In the genomic region with DNA sequence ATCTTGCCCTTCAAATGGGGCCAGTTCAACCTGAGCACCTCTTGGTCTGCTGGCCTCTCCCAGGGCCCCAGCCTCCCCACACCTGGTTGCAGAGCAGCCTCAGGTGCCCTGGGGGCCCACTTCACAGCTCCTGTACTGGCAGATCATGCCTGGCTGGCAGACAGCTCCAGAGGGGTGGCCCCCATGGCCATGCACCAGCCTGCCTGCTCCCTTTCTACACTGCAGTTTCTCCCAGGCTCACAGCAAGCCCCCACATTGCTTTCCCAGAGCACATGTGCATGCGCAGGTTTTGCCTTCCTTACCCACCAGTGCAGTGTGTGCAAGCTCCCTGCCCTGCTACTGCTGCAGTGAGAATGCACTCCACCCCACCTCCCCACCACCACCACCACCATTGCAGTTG, we compare ENCODE assay signal across 42 cellular contexts. TPM values are rescaled to one million over a fixed set of nuclear protein-coding genes. Genes with fewer than 3 reads are reported as not detected.
"Had no signal": no experiment of that assay in that cellular context is flagged by ENCODE, and none has a peak within 500 bp of the region (broad histone marks: within the 10 kb centered on the region; RNA-seq: fewer than 3 reads in every experiment).

No MANE protein-coding gene starts in this region.

- H3K4me1 Mint-ChIP-seq: activated CD4-positive, alpha-beta T cell treated with anti-CD3 and anti-CD28 coated beads for 36 hours; activated CD4-positive, alpha-beta T cell treated with anti-CD3 and anti-CD28 coated beads, Interleukin-2, amount 10 ng/mL, durations not matched to agents 7 days and 5 days; activated naive CD8-positive, alpha-beta T cell treated with anti-CD3 and anti-CD28 coated beads for 36 hours; activated T-helper 17 cell treated with anti-CD3 and anti-CD28 coated beads, Interleukin-2, amount 50 U/mL, for 72 hours; central memory CD8-positive, alpha-beta T cell; WTC11 had no signal

- H3K9me3 Mint-ChIP-seq: activated T-helper 17 cell treated with anti-CD3 and anti-CD28 coated beads, Interleukin-2, amount 50 U/mL, for 72 hours; central memory CD8-positive, alpha-beta T cell had no signal

- H3K4me3 ChIP-seq: adrenal gland, body of pancreas, breast epithelium, cardiac muscle cell had no signal

- H3K4me3 Mint-ChIP-seq: activated CD4-positive, alpha-beta T cell treated with anti-CD3 and anti-CD28 coated beads for 36 hours; activated CD4-positive, alpha-beta T cell treated with anti-CD3 and anti-CD28 coated beads, Interleukin-2, amount 10 ng/mL, durations not matched to agents 7 days and 5 days; activated CD8-positive, alpha-beta T cell treated with anti-CD3 and anti-CD28 coated beads for 36 hours; activated naive CD4-positive, alpha-beta T cell treated with anti-CD3 and anti-CD28 coated beads for 36 hours; activated naive CD8-positive, alpha-beta T cell treated with anti-CD3 and anti-CD28 coated beads for 36 hours; activated T-cell treated with anti-CD3 and anti-CD28 coated beads, Interleukin-2, amount 50 U/mL, for 4 hours; activated T-cell treated with anti-CD3 and anti-CD28 coated beads, Interleukin-2, amount 50 U/mL, for 72 hours; activated T-helper 1 cell treated with anti-CD3 and anti-CD28 coated beads, Interleukin-12 subunit alpha, Interleukin-12 subunit beta, Interleukin-2, Interleukin-4 antibody, amounts not matched to agents 30 ng/mL and 10 ng/mL and 1 ng/mL, durations not matched to agents 14 hours and 24 hours and 36 hours; activated T-helper 17 cell treated with anti-CD3 and anti-CD28 coated beads, Interleukin-2, amount 50 U/mL, for 72 hours; central memory CD8-positive, alpha-beta T cell; T-helper 1 cell treated with Interleukin-12 subunit alpha and Interleukin-12 subunit beta and Interleukin-4 antibody, amounts not matched to agents 30 μg/mL and 1 μg/mL, for 36 hours; T-helper 2 cell treated with Interferon-gamma antibody and Interleukin-4, amounts not matched to agents 5 μg/mL and 100 μg/mL, for 36 hours; WTC11 had no signal

- DNase-seq: activated CD4-positive, alpha-beta T cell treated with anti-CD3 and anti-CD28 coated beads for 1 hour; activated CD4-positive, alpha-beta T cell treated with anti-CD3 and anti-CD28 coated beads for 36 hours; activated CD4-positive, alpha-beta T cell treated with anti-CD3 and anti-CD28 coated beads for 48 hours; activated CD4-positive, alpha-beta T cell treated with anti-CD3 and anti-CD28 coated beads, Interleukin-2, amount 10 ng/mL, durations not matched to agents 7 days and 5 days; activated CD4-positive, alpha-beta T cell treated with anti-CD3 and anti-CD28 coated beads, Interleukin-2, amount 50 U/mL, for 48 hours; activated CD4-positive, CD25-positive, alpha-beta regulatory T cell; activated CD8-positive, alpha-beta memory T cell treated with anti-CD3 and anti-CD28 coated beads, Interleukin-2, amount 50 U/mL, for 4 hours; activated CD8-positive, alpha-beta T cell treated with anti-CD3 and anti-CD28 coated beads for 36 hours; activated effector memory CD4-positive, alpha-beta T cell treated with anti-CD3 and anti-CD28 coated beads, Interleukin-2, amount 50 U/mL, for 16 hours; activated gamma-delta T cell treated with Interleukin-2 at 50 U/mL for 16 hours; activated naive CD4-positive, alpha-beta T cell; activated naive CD4-positive, alpha-beta T cell treated with anti-CD3 and anti-CD28 coated beads for 36 hours; activated naive CD4-positive, alpha-beta T cell treated with anti-CD3 and anti-CD28 coated beads, Interleukin-2, amount 50 U/mL, for 16 hours; activated naive CD8-positive, alpha-beta T cell treated with anti-CD3 and anti-CD28 coated beads for 36 hours; activated T-cell treated with anti-CD3 and anti-CD28 coated beads for 4 hours; activated T-cell treated with anti-CD3 and anti-CD28 coated beads, Interleukin-2, amount 50 U/mL, for 1 hour; activated T-cell treated with anti-CD3 and anti-CD28 coated beads, Interleukin-2, amount 50 U/mL, for 4 hours; activated T-cell treated with anti-CD3 and anti-CD28 coated beads, Interleukin-2, amount 50 U/mL, for 72 hours; adrenal gland; amniotic stem cell; aorta; body of pancreas; brain microvascular endothelial cell; caudate nucleus; cerebellar nuclear complex; T-helper 1 cell; T-helper 2 cell; T-helper 9 cell; WERI-Rb-1 had no signal

- H3K4me1 ChIP-seq: adrenal gland, breast epithelium had no signal

- H3K27ac ChIP-seq: adrenal gland, body of pancreas, brain microvascular endothelial cell, breast epithelium, cardiac muscle cell, WERI-Rb-1 had no signal

- H3K36me3 ChIP-seq: adrenal gland, brain microvascular endothelial cell, breast epithelium, cardiac muscle cell, WERI-Rb-1 had no signal

- H3K9me3 ChIP-seq: adrenal gland, body of pancreas, breast epithelium had no signal

- H3K27ac Mint-ChIP-seq: activated CD4-positive, alpha-beta T cell treated with anti-CD3 and anti-CD28 coated beads for 36 hours; activated CD4-positive, alpha-beta T cell treated with anti-CD3 and anti-CD28 coated beads, Interleukin-2, amount 10 ng/mL, durations not matched to agents 7 days and 5 days; activated CD8-positive, alpha-beta T cell treated with anti-CD3 and anti-CD28 coated beads for 36 hours; activated naive CD4-positive, alpha-beta T cell treated with anti-CD3 and anti-CD28 coated beads for 36 hours; activated naive CD4-positive, alpha-beta T cell treated with anti-CD3 and anti-CD28 coated beads, Interleukin-2, amount 50 U/mL, for 72 hours; activated naive CD8-positive, alpha-beta T cell treated with anti-CD3 and anti-CD28 coated beads for 36 hours; activated T-cell treated with anti-CD3 and anti-CD28 coated beads, Interleukin-2, amount 50 U/mL, for 72 hours; activated T-helper 1 cell treated with anti-CD3 and anti-CD28 coated beads, Interleukin-12 subunit alpha, Interleukin-12 subunit beta, Interleukin-2, Interleukin-4 antibody, amounts not matched to agents 30 ng/mL and 10 ng/mL and 1 ng/mL, durations not matched to agents 14 hours and 24 hours and 36 hours; activated T-helper 17 cell treated with anti-CD3 and anti-CD28 coated beads, Interleukin-2, amount 50 U/mL, for 72 hours; T-helper 1 cell treated with Interleukin-12 subunit alpha and Interleukin-12 subunit beta and Interleukin-4 antibody, amounts not matched to agents 30 μg/mL and 1 μg/mL, for 36 hours; T-helper 2 cell treated with Interferon-gamma antibody and Interleukin-4, amounts not matched to agents 5 μg/mL and 100 μg/mL, for 36 hours; WTC11 had no signal

- FAIRE-seq: astrocyte, TTC549 had no signal

- ATAC-seq: activated CD4-positive, alpha-beta T cell treated with anti-CD3 and anti-CD28 coated beads for 36 hours; activated CD4-positive, CD25-positive, alpha-beta regulatory T cell treated with anti-CD3 and anti-CD28 coated beads, Interleukin-2, amount 50 U/mL, for 24 hours; activated CD8-positive, alpha-beta T cell treated with anti-CD3 and anti-CD28 coated beads for 36 hours; activated naive CD4-positive, alpha-beta T cell treated with anti-CD3 and anti-CD28 coated beads, Interleukin-2, amount 50 U/mL, for 72 hours; activated T-cell treated with anti-CD3 and anti-CD28 coated beads, Interleukin-2, amount 50 U/mL, for 4 hours; activated T-cell treated with anti-CD3 and anti-CD28 coated beads, Interleukin-2, amount 50 U/mL, for 72 hours; activated T-helper 17 cell treated with anti-CD3 and anti-CD28 coated beads, Interleukin-2, amount 50 U/mL, for 72 hours; body of pancreas; WTC11 had no signal

- H3K27me3 Mint-ChIP-seq: activated CD4-positive, alpha-beta T cell treated with anti-CD3 and anti-CD28 coated beads for 36 hours; activated CD8-positive, alpha-beta T cell treated with anti-CD3 and anti-CD28 coated beads for 36 hours; activated naive CD8-positive, alpha-beta T cell treated with anti-CD3 and anti-CD28 coated beads for 36 hours; central memory CD8-positive, alpha-beta T cell had no signal

RNA-seq across cellular contexts. Expression of a gene that starts 21.2 kb away (rescaled TPM):
- total RNA-seq: activated CD4-positive, alpha-beta T cell treated with anti-CD3 and anti-CD28 coated beads for 36 hours; activated CD4-positive, alpha-beta T cell treated with anti-CD3 and anti-CD28 coated beads, Interleukin-2, amount 10 ng/mL, durations not matched to agents 7 days and 5 days; activated CD8-positive, alpha-beta memory T cell treated with anti-CD3 and anti-CD28 coated beads for 36 hours; activated CD8-positive, alpha-beta T cell treated with anti-CD3 and anti-CD28 coated beads for 36 hours; activated naive CD4-positive, alpha-beta T cell treated with anti-CD3 and anti-CD28 coated beads for 36 hours; activated T-helper 1 cell treated with anti-CD3 and anti-CD28 coated beads, Interleukin-12 subunit alpha, Interleukin-12 subunit beta, Interleukin-2, Interleukin-4 antibody, amounts not matched to agents 30 ng/mL and 10 ng/mL and 1 ng/mL, durations not matched to agents 14 hours and 24 hours and 36 hours had no signal
